Comparison of ENCODE assay signal across 24 cellular contexts in the genomic region with DNA sequence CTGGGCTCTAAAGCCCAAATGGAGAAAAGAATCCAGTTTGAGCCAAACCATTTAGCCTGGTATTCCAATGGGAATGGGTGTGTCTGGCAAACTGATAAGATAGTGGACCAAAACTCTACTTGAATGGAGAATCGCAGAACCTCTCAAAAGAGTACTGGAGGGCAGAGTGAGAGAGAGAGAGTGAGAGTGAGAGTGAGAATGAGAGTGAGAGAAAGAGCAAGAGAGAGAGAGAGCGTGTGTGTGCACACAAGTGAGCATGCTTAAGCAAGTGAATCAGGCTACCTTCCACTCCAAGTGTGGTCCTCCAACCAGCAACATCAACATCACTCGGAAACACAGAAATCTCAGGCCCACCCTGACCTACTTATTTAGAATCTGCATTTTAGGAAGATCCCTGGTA.
"Had no signal": no experiment of that assay in that cellular context is flagged by ENCODE, and none has a peak within 500 bp of the region (broad histone marks: within the 10 kb centered on the region; RNA-seq: fewer than 3 reads in every experiment).

No MANE protein-coding gene starts in this region.

- H3K36me3 ChIP-seq: stomach, suprapubic skin, thoracic aorta, thyroid gland, tibial artery, tibial nerve, transverse colon, upper lobe of left lung, upper lobe of right lung, uterus, vagina had no signal

- H3K9me3 ChIP-seq: testis, thyroid gland, upper lobe of right lung, uterus, vagina had no signal

- DNase-seq: stimulated activated CD4-positive, alpha-beta T cell treated with anti-CD3 and anti-CD28 coated beads, Interleukin-2, amount 100 ng/mL, for 48 hours; stimulated activated CD4-positive, alpha-beta T cell treated with anti-CD3 and anti-CD28 coated beads, Interleukin-4, amount 100 ng/mL, for 1 hour; stimulated activated CD4-positive, alpha-beta T cell treated with anti-CD3 and anti-CD28 coated beads, Interleukin-4, amount 100 ng/mL, for 24 hours; stimulated activated CD4-positive, alpha-beta T cell treated with anti-CD3 and anti-CD28 coated beads, Interleukin-4, amount 100 ng/mL, for 4 hours; stimulated activated CD8-positive, alpha-beta memory T cell treated with anti-CD3 and anti-CD28 coated beads, Interleukin-4, amount 100 ng/mL, for 48 hours; stimulated activated naive B cell treated with anti-CD40 and anti-IgM and Interleukin-4, amounts not matched to agents 10 μg/mL and 1 μg/mL and 100 μg/mL, for 72 hours; stimulated activated naive CD4-positive, alpha-beta T cell; stimulated activated naive CD4-positive, alpha-beta T cell treated with Interleukin-2 at 50 U/mL for 16 hours; stimulated activated naive CD8-positive, alpha-beta T cell treated with anti-CD3 and anti-CD28 coated beads, Interleukin-15, amount 100 ng/mL, for 72 hours; stimulated activated naive CD8-positive, alpha-beta T cell treated with anti-CD3 and anti-CD28 coated beads, Interleukin-15, Interleukin-2, amounts not matched to agents 100 U/mL and 50 U/mL, for 24 hours; stomach; substantia nigra; testis; thyroid gland; tibial artery; transverse colon; trophoblast cell; upper lobe of left lung; upper lobe of right lung; uterus had no signal

- H3K27ac ChIP-seq: stomach, suprapubic skin, testis, thoracic aorta, thyroid gland, tibial artery, tibial nerve, transverse colon, upper lobe of left lung, upper lobe of right lung, uterus, vagina had no signal

- H3K4me1 ChIP-seq: stomach, suprapubic skin, testis, thyroid gland, tibial artery, tibial nerve, transverse colon, upper lobe of left lung, upper lobe of right lung, uterus, vagina had no signal

- H3K4me3 ChIP-seq: stomach, suprapubic skin, testis, thoracic aorta, thyroid gland, tibial artery, tibial nerve, transverse colon, upper lobe of left lung, upper lobe of right lung, uterus, vagina had no signal

- H3K27me3 ChIP-seq: stomach, suprapubic skin, testis, thyroid gland, tibial artery, tibial nerve, transverse colon, upper lobe of left lung, upper lobe of right lung, uterus, vagina had no signal
